Comparison of ENCODE assay signal across 8 cellular contexts in the genomic region with DNA sequence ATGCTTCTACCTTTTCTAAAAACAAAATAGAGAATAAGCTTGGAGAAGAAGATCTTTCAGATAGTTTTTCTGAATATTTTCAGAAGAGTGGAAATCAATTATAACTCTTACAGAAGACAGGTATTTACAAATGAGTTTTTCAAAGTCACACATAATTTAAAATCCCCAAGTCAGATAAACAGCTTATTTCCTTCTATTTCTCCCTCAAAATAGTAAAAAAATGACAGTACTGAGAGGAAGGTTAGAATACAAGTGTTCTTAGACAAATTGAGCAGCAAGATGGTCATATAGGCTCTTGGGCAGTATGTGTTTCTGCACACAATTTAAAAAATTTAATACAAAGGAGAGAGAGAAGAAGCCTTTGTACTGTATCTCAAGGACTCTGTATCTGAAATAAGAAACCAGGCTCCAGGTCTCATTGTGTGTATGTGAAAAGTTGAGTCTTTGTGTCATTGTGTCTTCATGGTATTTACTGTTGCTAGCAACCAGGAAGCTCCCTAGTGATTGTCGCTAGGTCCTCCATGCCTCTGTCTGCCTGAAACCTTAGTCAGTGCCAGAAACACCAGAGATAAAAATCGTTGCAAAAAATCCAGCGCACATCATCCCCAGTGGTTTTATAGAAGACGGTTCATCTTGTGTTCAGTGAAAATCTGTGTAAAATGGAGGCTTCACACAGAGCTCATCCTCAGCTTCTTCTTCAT. TPM values are rescaled to one million over a fixed set of nuclear protein-coding genes. Genes with fewer than 3 reads are reported as not detected.
A peak's percentile ranks its signal among the peaks of the same experiment; 100 is the strongest.
DNase-seq lines count a peak whose midpoint lies in the region; ATAC-seq and TF ChIP-seq lines count a peak whose summit lies in the region.

No MANE protein-coding gene starts in this region.

- H3K27me3 ChIP-seq in lower lobe of right lung (ENCODE audit: low read depth) (no peaks in the 10 kb centered on the region), upper lobe of left lung (no peaks in the 10 kb centered on the region)

- H3K9me3 ChIP-seq in lower lobe of right lung = no peaks in the 10 kb centered on the region
- H3K9me3 ChIP-seq in upper lobe of left lung = no peaks in the 10 kb centered on the region

- TF ChIP-seq CTCF in cardiac fibroblast (IDR thresholded peaks at IDR 0.05; ENCODE audit: low read depth, low read length) (no peak), lower lobe of right lung (IDR thresholded peaks at IDR 0.05) (no peak), upper lobe of left lung (IDR thresholded peaks at IDR 0.05) (no peak)

- H3K4me3 ChIP-seq in cardiac fibroblast (replicated peaks in 1 of 2; ENCODE audit: low read depth in 2 of 2, low read length in 2 of 2) (no peak overlapping the region), lower lobe of right lung (no peak overlapping the region), upper lobe of left lung (no peak overlapping the region)

- ATAC-seq in lower lobe of right lung = peak; percentile 63 to 81
- ATAC-seq in upper lobe of left lung (ENCODE audit: low FRiP score in 2 of 2) = peak; percentile 43 to 79
- no peak for ATAC-seq in HG03378 (IDR thresholded peaks at IDR 0.05; ENCODE audit: unreplicated experiment)

- 27 to 35% methylated on average over 4 of the region's 4 CpGs for WGBS in upper lobe of left lung, 2 donors

- peak overlapping the region; percentile 78 for H3K27ac ChIP-seq in lower lobe of right lung
- peak overlapping the region; percentile 53 to 70 (median 63) for H3K27ac ChIP-seq in upper lobe of left lung

- DNase-seq in NCI-H1105 treated with DMSO at 0.1 percent for 48 hours (lab: John Stamatoyannopoulos, UW) = peak; percentile 38
- no peak for DNase-seq in NCI-H1105 (lab: John Stamatoyannopoulos, UW)
- DNase-seq in NCI-H460 (ENCODE audit: extremely low read depth, low read depth) = peak; percentile 92
- DNase-seq in cardiac fibroblast (ENCODE audit: low read depth in 2 of 2) = peak; percentile 89 to 90
- no peak for DNase-seq in lower lobe of right lung
- DNase-seq in upper lobe of left lung = no peak
- no peak for DNase-seq in middle frontal gyrus (ENCODE audit: extremely low spot score, low spot score)

- intact Hi-C loops in lower lobe of right lung (cut with DNase I) = no loop called here

- TF ChIP-seq EP300 in upper lobe of left lung (IDR thresholded peaks at IDR 0.05) = no peak

- no peaks in the 10 kb centered on the region for H3K36me3 ChIP-seq in lower lobe of right lung
- no peaks in the 10 kb centered on the region for H3K36me3 ChIP-seq in upper lobe of left lung

- H3K4me1 ChIP-seq in lower lobe of right lung = peaks cover 18% of the 10 kb centered on the region
- peaks cover 15 to 21% (median 17%) of the 10 kb centered on the region in 4 donors for H3K4me1 ChIP-seq in upper lobe of left lung

- TF ChIP-seq POLR2A in upper lobe of left lung (IDR thresholded peaks at IDR 0.05) = no peak

RNA-seq across cellular contexts. Expression of gene TUBA1A, which starts 12.9 kb away (rescaled TPM):
- 216 and 232 TPM in 2 replicates for total RNA-seq in NCI-H460 (2014; rRNA removed; shearing (Covaris generic))
- polyA plus RNA-seq in NCI-H460 (2014; cell fraction: nucleus; rRNA removed) = 439 and 468 TPM in 2 replicates
- total RNA-seq in lower lobe of right lung (120 TPM), upper lobe of left lung (100 to 1,000 TPM in 3 of 6 donors, 10 to 100 TPM in 3; 54.2 to 191 (median 122) TPM)

Comparison
In these comparisons a context has a peak if more than half of its experiments do, and no peak if none do; other contexts are left out.
1. DNase-seq: peak in NCI-H1105 treated with DMSO at 0.1 percent for 48 hours (single experiment), NCI-H460 (single experiment) and cardiac fibroblast (2 of 2); none in NCI-H1105 (single experiment), lower lobe of right lung (single experiment), upper lobe of left lung (0 of 2) and middle frontal gyrus (single experiment).